In genomic region chr12:75877588-75878381, GRCh38 we compare ENCODE assay signal across 12 cellular contexts.
DNase-seq lines count a peak whose midpoint lies in the region; ATAC-seq and TF ChIP-seq lines count a peak whose summit lies in the region.
"Had no signal": no experiment of that assay in that cellular context is flagged by ENCODE, and none has a peak within 500 bp of the region (broad histone marks: within the 10 kb centered on the region; RNA-seq: fewer than 3 reads in every experiment).

No MANE protein-coding gene starts in this region.

- DNase-seq in Ammon's horn (ENCODE audit: low spot score) (peak; percentile 20), NCI-H1436 treated with DMSO at 0.1 percent for 48 hours (lab: John Stamatoyannopoulos, UW) (peak; percentile 65), ascending aorta (ENCODE audit: low spot score in 2 of 2) (no peak), right lobe of liver (no peak), HuH-7 (ENCODE audit: low spot score) (no peak), HT-29 (ENCODE audit: low spot score) (no peak)
- no peak for DNase-seq in CD8-positive, alpha-beta T cell
- DNase-seq in activated naive CD4-positive, alpha-beta T cell treated with anti-CD3 and anti-CD28 coated beads, Interleukin-2, amount 50 U/mL, for 16 hours = no peak
- DNase-seq: activated T-cell treated with anti-CD3 and anti-CD28 coated beads, Interleukin-2, amount 50 U/mL, for 72 hours; AML-193; NCI-H446 treated with DMSO at 0.1 percent for 48 hours; T1000 had no signal

- H3K36me3 Mint-ChIP-seq in CD8-positive, alpha-beta T cell = no peaks in the 10 kb centered on the region

- no peak for TF ChIP-seq POLR2A in right lobe of liver (IDR thresholded peaks at IDR 0.05)

- intact Hi-C loops in ascending aorta (cut with DNase I) (no loop called here), right lobe of liver (cut with DNase I) (no loop called here)
- intact Hi-C loops in CD8-positive, alpha-beta T cell (cut with DNase I, micrococcal nuclease) = no loop called here

- H3K4me3 ChIP-seq in ascending aorta (peak overlapping the region; percentile 0 to 34), right lobe of liver (peak overlapping the region in 2 of 3 donors; percentile 2 to 4)
- no peak overlapping the region for H3K4me3 ChIP-seq in CD8-positive, alpha-beta T cell (ENCODE audit: low read depth, low read length)

- H3K27me3 Mint-ChIP-seq in CD8-positive, alpha-beta T cell (ENCODE audit: low read depth) = peaks cover 15% of the 10 kb centered on the region

- H3K4me1 Mint-ChIP-seq in CD8-positive, alpha-beta T cell (ENCODE audit: low read depth) = no peaks in the 10 kb centered on the region

- peaks cover 0 to 4% of the 10 kb centered on the region in 2 donors for H3K4me1 ChIP-seq in ascending aorta
- peaks cover 0 to 18% (median 2%) of the 10 kb centered on the region in 4 donors for H3K4me1 ChIP-seq in right lobe of liver
- H3K4me1 ChIP-seq in CD8-positive, alpha-beta T cell (ENCODE audit: insufficient read depth, low read length) = no peaks in the 10 kb centered on the region

- H3K27me3 ChIP-seq in ascending aorta = no peaks in the 10 kb centered on the region
- no peaks in the 10 kb centered on the region for H3K27me3 ChIP-seq in right lobe of liver
- no peaks in the 10 kb centered on the region for H3K27me3 ChIP-seq in CD8-positive, alpha-beta T cell (ENCODE audit: insufficient read depth, low read length)

- CTCF ChIA-PET in CD8-positive, alpha-beta T cell (lab: Charles Lee) = interaction anchor here (0.7 kb wide), 1 partner anchor 72 kb away, joined by 3 read pairs; no protein-coding TSS in a partner anchor

- H3K4me3 Mint-ChIP-seq in CD8-positive, alpha-beta T cell = no peak overlapping the region
- H3K4me3 Mint-ChIP-seq: activated T-cell treated with anti-CD3 and anti-CD28 coated beads, Interleukin-2, amount 50 U/mL, for 72 hours had no signal

- POLR2A ChIA-PET in CD8-positive, alpha-beta T cell (lab: Charles Lee) = no interaction called here

- TF ChIP-seq CTCF in ascending aorta (IDR thresholded peaks at IDR 0.05) = no peak
- TF ChIP-seq CTCF in right lobe of liver (IDR thresholded peaks at IDR 0.05) = no peak
- no peak for TF ChIP-seq CTCF in CD8-positive, alpha-beta T cell (IDR thresholded peaks at IDR 0.05)

- no peak overlapping the region for H3K27ac Mint-ChIP-seq in CD8-positive, alpha-beta T cell
- H3K27ac Mint-ChIP-seq: activated T-cell treated with anti-CD3 and anti-CD28 coated beads, Interleukin-2, amount 50 U/mL, for 72 hours had no signal

- H3K9me3 ChIP-seq in ascending aorta = no peaks in the 10 kb centered on the region
- H3K9me3 ChIP-seq in right lobe of liver = no peaks in the 10 kb centered on the region
- H3K9me3 ChIP-seq in CD8-positive, alpha-beta T cell (ENCODE audit: low read length) = no peaks in the 10 kb centered on the region

- H3K36me3 ChIP-seq in ascending aorta = no peaks in the 10 kb centered on the region
- H3K36me3 ChIP-seq in right lobe of liver = no peaks in the 10 kb centered on the region
- no peaks in the 10 kb centered on the region for H3K36me3 ChIP-seq in CD8-positive, alpha-beta T cell (ENCODE audit: insufficient read depth, low read length)

- H3K9me3 Mint-ChIP-seq in CD8-positive, alpha-beta T cell = no peaks in the 10 kb centered on the region

- H3K27ac ChIP-seq in ascending aorta (peak overlapping the region in 1 of 2 donors; percentile 6), right lobe of liver (no peak overlapping the region)
- H3K27ac ChIP-seq in CD8-positive, alpha-beta T cell (ENCODE audit: low read depth, low read length) = no peak overlapping the region

- WGBS in right lobe of liver (ENCODE audit: insufficient coverage, low coverage, low lambda C conversion rate, missing lambda C conversion rate) = 16% methylated on average over 9 of the region's 9 CpGs

- peak; percentile 45 to 62 (median 60) for ATAC-seq in right lobe of liver
- no peak for ATAC-seq in CD8-positive, alpha-beta T cell
- ATAC-seq: activated T-cell treated with anti-CD3 and anti-CD28 coated beads, Interleukin-2, amount 50 U/mL, for 72 hours had no signal

Comparison
In these comparisons a context has a peak if more than half of its experiments do, and no peak if none do; other contexts are left out.
1. DNase-seq: peak in Ammon's horn (single experiment) and NCI-H1436 treated with DMSO at 0.1 percent for 48 hours (single experiment); none in ascending aorta (0 of 2), right lobe of liver (0 of 3), CD8-positive, alpha-beta T cell (0 of 7), HuH-7 (single experiment), activated naive CD4-positive, alpha-beta T cell treated with anti-CD3 and anti-CD28 coated beads, Interleukin-2, amount 50 U/mL, for 16 hours (single experiment) and HT-29 (single experiment).